ENCODE assay signal across 18 cellular contexts in genomic region chr5:77768978-77769377, GRCh38.
"Had no signal": no experiment of that assay in that cellular context is flagged by ENCODE, and none has a peak within 500 bp of the region (broad histone marks: within the 10 kb centered on the region; RNA-seq: fewer than 3 reads in every experiment).

No MANE protein-coding gene starts in this region.

- ATAC-seq: left lung; mucosa of descending colon; naive thymus-derived CD8-positive, alpha-beta T cell; stimulated activated effector memory CD8-positive, alpha-beta T cell treated with anti-CD3 and anti-CD28 coated beads, Interleukin-12 subunit alpha, Interleukin-12 subunit beta, amount 100 ng/mL, for 72 hours had no signal

- H3K9me3 Mint-ChIP-seq: activated naive CD8-positive, alpha-beta T cell treated with anti-CD3 and anti-CD28 coated beads, Interleukin-2, amount 10 ng/mL, durations not matched to agents 7 days and 5 days; naive thymus-derived CD8-positive, alpha-beta T cell; stimulated activated effector memory CD8-positive, alpha-beta T cell treated with anti-CD3 and anti-CD28 coated beads, Interleukin-12 subunit alpha, Interleukin-12 subunit beta, amount 100 ng/mL, for 72 hours had no signal

- H3K4me2 ChIP-seq: hepatocyte had no signal

- H3K4me3 Mint-ChIP-seq: activated naive CD8-positive, alpha-beta T cell treated with anti-CD3 and anti-CD28 coated beads, Interleukin-2, amount 10 ng/mL, durations not matched to agents 7 days and 5 days; stimulated activated effector memory CD8-positive, alpha-beta T cell treated with anti-CD3 and anti-CD28 coated beads, Interleukin-12 subunit alpha, Interleukin-12 subunit beta, amount 100 ng/mL, for 72 hours had no signal

- H3K27ac ChIP-seq: hepatocyte, left lung, neutrophil, parathyroid adenoma, thyroid gland, uterus had no signal

- H3K4me1 ChIP-seq: uterus had no signal

- DNase-seq: activated CD4-positive, alpha-beta T cell treated with anti-CD3 and anti-CD28 coated beads for 1 hour; activated CD4-positive, alpha-beta T cell treated with anti-CD3 and anti-CD28 coated beads, Interleukin-2, amount 50 U/mL, for 48 hours; activated effector memory CD4-positive, alpha-beta T cell treated with anti-CD3 and anti-CD28 coated beads, Interleukin-2, amount 50 U/mL, for 16 hours; activated naive CD8-positive, alpha-beta T cell treated with anti-CD3 and anti-CD28 coated beads, Interleukin-2, amount 10 ng/mL, durations not matched to agents 7 days and 5 days; activated T-cell treated with anti-CD3 and anti-CD28 coated beads, Interleukin-2, amount 50 U/mL, for 48 hours; anterior cingulate cortex; left lung; mammary epithelial cell; mucosa of descending colon; naive thymus-derived CD8-positive, alpha-beta T cell; retina; T-helper 9 cell; thyroid gland; uterus had no signal

- H2AFZ ChIP-seq: hepatocyte, parathyroid adenoma had no signal

- H3K27me3 Mint-ChIP-seq: activated naive CD8-positive, alpha-beta T cell treated with anti-CD3 and anti-CD28 coated beads, Interleukin-2, amount 10 ng/mL, durations not matched to agents 7 days and 5 days; naive thymus-derived CD8-positive, alpha-beta T cell had no signal

- H3K4me3 ChIP-seq: hepatocyte, left lung, mucosa of descending colon, thyroid gland, uterus had no signal

- H3K36me3 ChIP-seq: neutrophil, thyroid gland, uterus had no signal

- H3K9me3 ChIP-seq: left lung, mucosa of descending colon, neutrophil, thyroid gland, uterus had no signal

- H3K9ac ChIP-seq: parathyroid adenoma had no signal

- H3K27ac Mint-ChIP-seq: activated naive CD8-positive, alpha-beta T cell treated with anti-CD3 and anti-CD28 coated beads, Interleukin-2, amount 10 ng/mL, durations not matched to agents 7 days and 5 days; naive thymus-derived CD8-positive, alpha-beta T cell; stimulated activated effector memory CD8-positive, alpha-beta T cell treated with anti-CD3 and anti-CD28 coated beads, Interleukin-12 subunit alpha, Interleukin-12 subunit beta, amount 100 ng/mL, for 72 hours had no signal

- H3K27me3 ChIP-seq: hepatocyte, left lung, neutrophil, thyroid gland, uterus had no signal
